8 cellular contexts compared by ENCODE assay signal in the genomic region with DNA sequence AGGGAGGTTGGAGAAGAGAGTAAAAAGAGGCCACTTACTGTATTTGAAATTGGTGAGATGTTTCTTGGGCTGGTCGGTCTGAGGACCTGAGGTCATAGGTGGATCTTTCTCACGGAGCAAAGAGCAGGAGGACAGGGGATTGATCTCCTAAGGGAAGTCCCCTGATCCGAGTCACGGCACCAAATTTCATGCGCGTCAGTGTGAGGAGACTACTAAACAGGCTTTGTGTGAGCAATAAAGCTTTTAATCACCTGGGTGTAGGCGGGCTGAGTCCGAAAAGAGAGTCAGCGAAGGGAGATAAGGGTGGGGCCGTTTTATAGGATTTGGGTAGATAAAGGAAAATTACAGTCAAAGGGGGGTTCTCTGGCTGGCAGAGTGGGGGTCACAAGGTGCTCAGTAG. TPM values are rescaled to one million over a fixed set of nuclear protein-coding genes. Genes with fewer than 3 reads are reported as not detected.
"Had no signal": no experiment of that assay in that cellular context is flagged by ENCODE, and none has a peak within 500 bp of the region (broad histone marks: within the 10 kb centered on the region; RNA-seq: fewer than 3 reads in every experiment).

No MANE protein-coding gene starts in this region.

RNA-seq across cellular contexts. Expression of gene MAGEB17, which starts 16.6 kb away (rescaled TPM):
- total RNA-seq: activated CD4-positive, alpha-beta T cell treated with anti-CD3 and anti-CD28 coated beads for 36 hours; activated CD4-positive, alpha-beta T cell treated with anti-CD3 and anti-CD28 coated beads, Interleukin-2, amount 10 ng/mL, durations not matched to agents 7 days and 5 days; activated CD8-positive, alpha-beta T cell treated with anti-CD3 and anti-CD28 coated beads, Interleukin-2, amount 10 ng/mL, durations not matched to agents 7 days and 5 days; activated naive CD8-positive, alpha-beta T cell treated with anti-CD3 and anti-CD28 coated beads, Interleukin-2, amount 10 ng/mL, durations not matched to agents 7 days and 5 days; activated T-helper 2 cell treated with anti-CD3 and anti-CD28 coated beads, Interferon-gamma antibody, Interleukin-2, Interleukin-4, amounts not matched to agents 10 μg/mL and 5 μg/mL and 100 μg/mL, durations not matched to agents 14 hours and 24 hours and 36 hours; ascending aorta; cardiac muscle cell; RPMI7951 had no signal
